ENCODE assay signal across 8 cellular contexts in genomic region chr19:19663292-19664120, GRCh38. TPM values are rescaled to one million over a fixed set of nuclear protein-coding genes. Genes with fewer than 3 reads are reported as not detected.
DNase-seq lines count a peak whose midpoint lies in the region; ATAC-seq and TF ChIP-seq lines count a peak whose summit lies in the region.

Gene ATP13A1, minus strand, starts transcription at chr19:19663676. Its CDS starts 10 bp downstream, at chr19:19663666.

- H3K4me1 ChIP-seq in left ventricle myocardium inferior: peaks cover 34% of the 10 kb centered on the region
- peaks cover 12% of the 10 kb centered on the region for H3K4me1 ChIP-seq in prostate gland (replicated peaks)
- no peaks in the 10 kb centered on the region for H3K4me1 ChIP-seq in urinary bladder (ENCODE audit: insufficient read depth)

- under 1% methylated on average over 56 of the region's 81 CpGs for WGBS in prostate gland
- under 1% methylated on average over 81 of the region's 81 CpGs for WGBS in urinary bladder

- no peaks in the 10 kb centered on the region for H3K27me3 Mint-ChIP-seq in T-helper 1 cell treated with Interleukin-12 subunit alpha and Interleukin-12 subunit beta and Interleukin-4 antibody, amounts not matched to agents 30 μg/mL and 1 μg/mL, for 36 hours (ENCODE audit: low read depth)

- H3K27ac ChIP-seq in left ventricle myocardium inferior (replicated peaks): peak within 1 kb of the TSS; percentile 96
- H3K27ac ChIP-seq in prostate gland: peak within 1 kb of the TSS; percentile 92 to 93
- peak within 1 kb of the TSS; percentile 84 for H3K27ac ChIP-seq in urinary bladder (ENCODE audit: low read depth)

- H3K36me3 ChIP-seq in left ventricle myocardium inferior (peaks cover 14% of the 10 kb centered on the region), prostate gland (peaks cover under 1 to 2% of the 10 kb centered on the region in 2 donors), urinary bladder (ENCODE audit: insufficient read depth) (peaks cover 2% of the 10 kb centered on the region)

- TF ChIP-seq POLR2A in GM15510 (IDR thresholded peaks at IDR 0.05; ENCODE audit: borderline replicate concordance, extremely low read depth, insufficient read length) (peak; percentile 82), prostate gland (IDR thresholded peaks at IDR 0.05) (peak; percentile 51)

- no peaks in the 10 kb centered on the region for H3K27me3 ChIP-seq in left ventricle myocardium inferior (ENCODE audit: low read depth)
- no peaks in the 10 kb centered on the region for H3K27me3 ChIP-seq in prostate gland (replicated peaks; ENCODE audit: insufficient read depth)

- H3K9me3 Mint-ChIP-seq in T-helper 1 cell treated with Interleukin-12 subunit alpha and Interleukin-12 subunit beta and Interleukin-4 antibody, amounts not matched to agents 30 μg/mL and 1 μg/mL, for 36 hours: peaks cover 5% of the 10 kb centered on the region

- no peaks in the 10 kb centered on the region for H3K9me3 ChIP-seq in left ventricle myocardium inferior (replicated peaks)
- H3K9me3 ChIP-seq in prostate gland: no peaks in the 10 kb centered on the region

- peak within 1 kb of the TSS; percentile 91 for H3K4me3 ChIP-seq in left ventricle myocardium inferior
- peak within 1 kb of the TSS; percentile 85 to 98 for H3K4me3 ChIP-seq in prostate gland
- peak within 1 kb of the TSS; percentile 81 for H3K4me3 ChIP-seq in urinary bladder (ENCODE audit: low read depth, low read length)

- peak; percentile 42 for TF ChIP-seq CTCF in left ventricle myocardium inferior (IDR thresholded peaks at IDR 0.05; ENCODE audit: borderline replicate concordance)
- peak in 1 of 4 experiments; percentile 49 for TF ChIP-seq CTCF in prostate gland (IDR thresholded peaks at IDR 0.05)

- H3K4me3 Mint-ChIP-seq in T-helper 1 cell treated with Interleukin-12 subunit alpha and Interleukin-12 subunit beta and Interleukin-4 antibody, amounts not matched to agents 30 μg/mL and 1 μg/mL, for 36 hours: peak within 1 kb of the TSS; percentile 92

- H3K4me1 Mint-ChIP-seq in T-helper 1 cell treated with Interleukin-12 subunit alpha and Interleukin-12 subunit beta and Interleukin-4 antibody, amounts not matched to agents 30 μg/mL and 1 μg/mL, for 36 hours (ENCODE audit: low read depth): peaks cover 24% of the 10 kb centered on the region

- intact Hi-C loops in left ventricle myocardium inferior (cut with micrococcal nuclease) (no loop called here), prostate gland (cut with DNase I) (no loop called here)

- H3K36me3 Mint-ChIP-seq in T-helper 1 cell treated with Interleukin-12 subunit alpha and Interleukin-12 subunit beta and Interleukin-4 antibody, amounts not matched to agents 30 μg/mL and 1 μg/mL, for 36 hours (ENCODE audit: low read depth): peaks cover 30% of the 10 kb centered on the region

- DNase-seq in NCI-H1694 (lab: John Stamatoyannopoulos, UW) (peak; percentile 98), amniotic stem cell (lab: John Stamatoyannopoulos, UW) (peak; percentile 94), left ventricle myocardium inferior (peak; percentile 95), prostate gland (ENCODE audit: low spot score) (peak; percentile 97)

- ATAC-seq in HG02885 (IDR thresholded peaks at IDR 0.05; ENCODE audit: poor library complexity, unreplicated experiment): peak; percentile 76

- peak within 1 kb of the TSS; percentile 97 for H3K27ac Mint-ChIP-seq in T-helper 1 cell treated with Interleukin-12 subunit alpha and Interleukin-12 subunit beta and Interleukin-4 antibody, amounts not matched to agents 30 μg/mL and 1 μg/mL, for 36 hours

RNA-seq across cellular contexts. Expression of gene ATP13A1, which starts in this region (rescaled TPM):
- 16.5 TPM for total RNA-seq in left ventricle myocardium inferior
- 100 to 1,000 TPM; 227 to 315 TPM for total RNA-seq in prostate gland
- total RNA-seq in urinary bladder: 27.7 TPM
- 35.5 TPM for polyA plus RNA-seq in urinary bladder

Comparison
In these comparisons a context has a peak if more than half of its experiments do, and no peak if none do; other contexts are left out.
1. Peak in every context shown above with its lines: DNase-seq, ATAC-seq, H3K4me3 ChIP-seq and H3K27ac ChIP-seq.